8 cellular contexts compared by ENCODE assay signal in genomic region chr4:42627887-42628646, GRCh38. TPM values are rescaled to one million over a fixed set of nuclear protein-coding genes. Genes with fewer than 3 reads are reported as not detected.
DNase-seq lines count a peak whose midpoint lies in the region; ATAC-seq and TF ChIP-seq lines count a peak whose summit lies in the region.

No MANE protein-coding gene starts in this region.

- intact Hi-C loops in upper lobe of right lung (cut with DNase I) = no loop called here

- peak; percentile 52 for DNase-seq in NAMALWA (ENCODE audit: low spot score)
- DNase-seq in activated T-cell treated with anti-CD3 and anti-CD28 coated beads, Interleukin-2, amount 50 U/mL, for 1 hour = peak; percentile 42
- DNase-seq in lung (ENCODE audit: low spot score) = no peak
- DNase-seq in upper lobe of right lung = no peak
- no peak for DNase-seq in 8988T
- no peak for DNase-seq in epidermal melanocyte (ENCODE audit: insufficient read length, low spot score)

- peaks cover 6 to 17% of the 10 kb centered on the region in 2 donors for H3K4me1 ChIP-seq in lung (ENCODE audit: control insufficient read depth in 2 of 2, insufficient read depth in 2 of 2, low read length in 2 of 2)
- H3K4me1 ChIP-seq in upper lobe of right lung = peaks cover 17% of the 10 kb centered on the region

- H3K9me3 ChIP-seq in lung (ENCODE audit: control insufficient read depth in 2 of 2, insufficient read depth in 1 of 2, low read length in 1 of 2) (no peaks in the 10 kb centered on the region), upper lobe of right lung (no peaks in the 10 kb centered on the region)

- H3K4me3 ChIP-seq in lung = no peak overlapping the region
- no peak overlapping the region for H3K4me3 ChIP-seq in upper lobe of right lung

- ATAC-seq in GM21529 (IDR thresholded peaks at IDR 0.05; ENCODE audit: unreplicated experiment) (peak; percentile 92), lung (ENCODE audit: insufficient read depth, low FRiP score) (peak; percentile 27), upper lobe of right lung (peak; percentile 67)

- peak; percentile 28 for TF ChIP-seq POLR2A in GM10847 (IDR thresholded peaks at IDR 0.05; ENCODE audit: extremely low read depth, insufficient read length)

- no peaks in the 10 kb centered on the region for H3K36me3 ChIP-seq in lung (ENCODE audit: control insufficient read depth in 2 of 2, insufficient read depth in 2 of 2, low read length in 2 of 2)
- H3K36me3 ChIP-seq in upper lobe of right lung = peaks cover 5% of the 10 kb centered on the region

- H3K27me3 ChIP-seq in lung (ENCODE audit: control insufficient read depth, insufficient read depth) (no peaks in the 10 kb centered on the region), upper lobe of right lung (no peaks in the 10 kb centered on the region)

- TF ChIP-seq CTCF in lung (IDR thresholded peaks at IDR 0.05; ENCODE audit: control extremely low read depth, extremely low read depth) (no peak), upper lobe of right lung (IDR thresholded peaks at IDR 0.05) (no peak)

- WGBS in lung, 2 donors = 46 to 55% methylated on average over 9 of the region's 9 CpGs

- no peak overlapping the region for H3K27ac ChIP-seq in lung (ENCODE audit: low read depth in 1 of 2, low read length in 1 of 2)
- H3K27ac ChIP-seq in upper lobe of right lung = no peak overlapping the region

RNA-seq across cellular contexts. Expression of gene ATP8A1, which starts 28.8 kb away (rescaled TPM):
- 100 to 1,000 TPM in 1 of 2 donors, 10 to 100 TPM in 1; 60.3 to 297 TPM for total RNA-seq in lung
- polyA plus RNA-seq in lung = 10 to 100 TPM; 13.8 to 37.6 TPM
- total RNA-seq in upper lobe of right lung = 79.3 TPM

Comparison
In these comparisons a context has a peak if more than half of its experiments do, and no peak if none do; other contexts are left out.
1. ATAC-seq: peak in every context shown above with its lines; median percentile 92 in GM21529; 67 in upper lobe of right lung; 27 in lung.
2. DNase-seq: peak in NAMALWA (single experiment) and activated T-cell treated with anti-CD3 and anti-CD28 coated beads, Interleukin-2, amount 50 U/mL, for 1 hour (single experiment); none in lung (single experiment), upper lobe of right lung (single experiment), 8988T (single experiment) and epidermal melanocyte (single experiment).